29 cellular contexts compared by ENCODE assay signal in genomic region chr2:132272713-132273112, GRCh38.
DNase-seq lines count a peak whose midpoint lies in the region; ATAC-seq, FAIRE-seq and TF ChIP-seq lines count a peak whose summit lies in the region.
"Had no signal": no experiment of that assay in that cellular context is flagged by ENCODE, and none has a peak within 500 bp of the region (broad histone marks: within the 10 kb centered on the region; RNA-seq: fewer than 3 reads in every experiment).

No MANE protein-coding gene starts in this region.

- peak; percentile 41 for DNase-seq in Karpas-422
- no peak for DNase-seq in WTC11 (ENCODE audit: low spot score)
- DNase-seq in endothelial cell of umbilical vein (ENCODE audit: low read depth, low spot score): no peak
- DNase-seq in lung (ENCODE audit: low spot score): peak; percentile 10
- DNase-seq in activated CD4-positive, alpha-beta T cell treated with anti-CD3 and anti-CD28 coated beads, Interleukin-2, amount 10 ng/mL, durations not matched to agents 24 days and 14 days: no peak
- no peak for DNase-seq in kidney
- no peak for DNase-seq in testis
- no peak for DNase-seq in GM19239 (ENCODE audit: insufficient read length, low spot score)
- DNase-seq: 8988T; ACHN; BE2C; C1 segment of cervical spinal cord; CD4-positive, alpha-beta memory T cell; CD4-positive, CD25-positive, alpha-beta regulatory T cell; CD8-positive, alpha-beta memory T cell; COR-L47; DMS 273 treated with DMSO at 0.1 percent for 48 hours; DMS153; DMS53; DMS79; DND-41; EL; GDM1 had no signal

- 73 to 91% methylated on average over 14 of the region's 14 CpGs for WGBS in lung, 2 donors
- WGBS in testis, 2 donors: 73% methylated on average over 14 of the region's 14 CpGs

- no peak overlapping the region for H3K4me2 ChIP-seq in Karpas-422 (ENCODE audit: low read depth, low read length, poor library complexity, severe bottlenecking)
- no peak overlapping the region for H3K4me2 ChIP-seq in endothelial cell of umbilical vein (ENCODE audit: insufficient read depth, low read length)
- H3K4me2 ChIP-seq: BLaER1 had no signal

- FAIRE-seq in endothelial cell of umbilical vein (lab: Jason Lieb, UNC) (peak; percentile 81), kidney (lab: Jason Lieb, UNC) (no peak), GM19239 (lab: Jason Lieb, UNC) (no peak)
- FAIRE-seq: A204.1, GM12878, GM12892, GM18507 had no signal

- H3K4me1 ChIP-seq in Karpas-422 (ENCODE audit: low read length) (peaks cover 59% of the 10 kb centered on the region), endothelial cell of umbilical vein (ENCODE audit: control insufficient read depth, extremely low read depth, insufficient read depth, low read length) (peaks cover 2% of the 10 kb centered on the region), lung (ENCODE audit: control insufficient read depth in 2 of 2, insufficient read depth in 2 of 2, low read length in 2 of 2) (peaks cover 0 to 2% of the 10 kb centered on the region in 2 donors), kidney (ENCODE audit: control insufficient read depth in 1 of 2, insufficient read depth in 1 of 2, low read depth in 1 of 2, low read length in 2 of 2) (no peaks in the 10 kb centered on the region), testis (peaks cover under 1% of the 10 kb centered on the region)
- H3K4me1 ChIP-seq: BE2C had no signal

- no peaks in the 10 kb centered on the region for H3K36me3 ChIP-seq in Karpas-422 (ENCODE audit: insufficient read depth, low read length)
- no peaks in the 10 kb centered on the region for H3K36me3 ChIP-seq in endothelial cell of umbilical vein (ENCODE audit: control insufficient read depth in 2 of 2, extremely low read depth in 1 of 2, insufficient read depth in 2 of 2, low read length in 2 of 2)
- H3K36me3 ChIP-seq in lung (ENCODE audit: control insufficient read depth in 2 of 2, insufficient read depth in 2 of 2, low read length in 2 of 2): no peaks in the 10 kb centered on the region
- H3K36me3 ChIP-seq in kidney (ENCODE audit: control insufficient read depth in 1 of 2, insufficient read depth in 2 of 2, low read length in 2 of 2): no peaks in the 10 kb centered on the region
- no peaks in the 10 kb centered on the region for H3K36me3 ChIP-seq in testis (ENCODE audit: low read depth, missing control alignments)
- H3K36me3 ChIP-seq: BE2C, BLaER1 had no signal

- no peak for TF ChIP-seq CTCF in WTC11 (IDR thresholded peaks at IDR 0.05)
- TF ChIP-seq CTCF in endothelial cell of umbilical vein (IDR thresholded peaks at IDR 0.05; ENCODE audit: extremely low read depth in 1 of 2, insufficient read depth in 1 of 2, low read depth in 1 of 2, low read length in 2 of 2): no peak
- no peak for TF ChIP-seq CTCF in lung (IDR thresholded peaks at IDR 0.05; ENCODE audit: control extremely low read depth, extremely low read depth)
- TF ChIP-seq CTCF in kidney (IDR thresholded peaks at IDR 0.05; ENCODE audit: borderline replicate concordance, extremely low read depth, insufficient read depth): no peak
- no peak for TF ChIP-seq CTCF in testis (IDR thresholded peaks at IDR 0.05)

- dilution Hi-C loops in endothelial cell of umbilical vein (cut with MboI; ENCODE audit: extremely low pct_ligation_motif_present, low sequenced_read_pairs): no loop called here

- H3K9me3 ChIP-seq in Karpas-422 (ENCODE audit: low read length) (no peaks in the 10 kb centered on the region), endothelial cell of umbilical vein (replicated peaks; ENCODE audit: control insufficient read depth, insufficient read depth, low read length) (no peaks in the 10 kb centered on the region), lung (ENCODE audit: control insufficient read depth in 2 of 2, insufficient read depth in 1 of 2, low read length in 1 of 2) (peaks cover 0 to 2% of the 10 kb centered on the region in 2 donors), kidney (ENCODE audit: control insufficient read depth in 1 of 2, low read length in 2 of 2) (no peaks in the 10 kb centered on the region), testis (no peaks in the 10 kb centered on the region)
- H3K9me3 ChIP-seq: BE2C had no signal

- peaks cover under 1% of the 10 kb centered on the region; the same call in 1 of the 2 replicates for H3K36me3 Mint-ChIP-seq in WTC11
- H3K36me3 Mint-ChIP-seq in activated CD4-positive, alpha-beta T cell treated with anti-CD3 and anti-CD28 coated beads, Interleukin-2, amount 10 ng/mL, durations not matched to agents 24 days and 14 days (ENCODE audit: low read depth): no peaks in the 10 kb centered on the region
- H3K36me3 Mint-ChIP-seq: CD14-positive monocyte had no signal

- peaks cover under 1% of the 10 kb centered on the region for H3K9me3 Mint-ChIP-seq in WTC11
- H3K9me3 Mint-ChIP-seq in activated CD4-positive, alpha-beta T cell treated with anti-CD3 and anti-CD28 coated beads, Interleukin-2, amount 10 ng/mL, durations not matched to agents 24 days and 14 days: peaks cover under 1% of the 10 kb centered on the region

- H3K4me3 Mint-ChIP-seq in WTC11: no peak overlapping the region
- H3K4me3 Mint-ChIP-seq in activated CD4-positive, alpha-beta T cell treated with anti-CD3 and anti-CD28 coated beads, Interleukin-2, amount 10 ng/mL, durations not matched to agents 24 days and 14 days: no peak overlapping the region
- H3K4me3 Mint-ChIP-seq: CD14-positive monocyte; CD4-positive, alpha-beta memory T cell; CD4-positive, CD25-positive, alpha-beta regulatory T cell; CD8-positive, alpha-beta memory T cell had no signal

- no peaks in the 10 kb centered on the region; the same call in 1 of the 2 replicates for H3K4me1 Mint-ChIP-seq in WTC11
- peaks cover 2% of the 10 kb centered on the region for H3K4me1 Mint-ChIP-seq in activated CD4-positive, alpha-beta T cell treated with anti-CD3 and anti-CD28 coated beads, Interleukin-2, amount 10 ng/mL, durations not matched to agents 24 days and 14 days
- H3K4me1 Mint-ChIP-seq: CD14-positive monocyte had no signal

- no TSS peak for BruUV-seq in endothelial cell of umbilical vein (replicated peaks; lab: Mats Ljungman, UMichigan)

- H3K27ac ChIP-seq in Karpas-422 (ENCODE audit: low read length) (peak overlapping the region; percentile 26; the same call in 1 of the 2 replicates), endothelial cell of umbilical vein (ENCODE audit: insufficient read depth, low read depth, low read length) (no peak overlapping the region), lung (ENCODE audit: low read depth in 1 of 2, low read length in 1 of 2) (no peak overlapping the region), kidney (ENCODE audit: low read depth in 2 of 2, low read length in 2 of 2) (no peak overlapping the region), testis (no peak overlapping the region)
- H3K27ac ChIP-seq: BLaER1 had no signal

- no peaks in the 10 kb centered on the region; the same call in 1 of the 2 replicates for H3K27me3 Mint-ChIP-seq in WTC11 (ENCODE audit: low read depth)
- no peaks in the 10 kb centered on the region for H3K27me3 Mint-ChIP-seq in activated CD4-positive, alpha-beta T cell treated with anti-CD3 and anti-CD28 coated beads, Interleukin-2, amount 10 ng/mL, durations not matched to agents 24 days and 14 days
- H3K27me3 Mint-ChIP-seq: CD4-positive, alpha-beta memory T cell; CD4-positive, CD25-positive, alpha-beta regulatory T cell had no signal

- no peaks in the 10 kb centered on the region for H3K9me2 ChIP-seq in Karpas-422 (replicated peaks; ENCODE audit: insufficient read depth, low read length)

- no peaks in the 10 kb centered on the region for H3K9me1 ChIP-seq in endothelial cell of umbilical vein (replicated peaks; ENCODE audit: control insufficient read depth, extremely low read depth, insufficient read depth, low read length)

- ATAC-seq in WTC11 (no peak), lung (ENCODE audit: insufficient read depth, low FRiP score) (no peak)
- ATAC-seq: GM12878 had no signal

- peak overlapping the region; percentile 22; the same call in 1 of the 2 replicates for H3K27ac Mint-ChIP-seq in WTC11
- no peak overlapping the region for H3K27ac Mint-ChIP-seq in activated CD4-positive, alpha-beta T cell treated with anti-CD3 and anti-CD28 coated beads, Interleukin-2, amount 10 ng/mL, durations not matched to agents 24 days and 14 days
- H3K27ac Mint-ChIP-seq: CD14-positive monocyte; CD4-positive, alpha-beta memory T cell; CD4-positive, CD25-positive, alpha-beta regulatory T cell; CD8-positive, alpha-beta memory T cell had no signal

- H3K4me3 ChIP-seq in Karpas-422 (ENCODE audit: low read length): no peak overlapping the region
- no peak overlapping the region for H3K4me3 ChIP-seq in endothelial cell of umbilical vein (replicated peaks in 1 of 3; ENCODE audit: insufficient read depth in 1 of 3, low read depth in 1 of 3, low read length in 3 of 3)
- H3K4me3 ChIP-seq in lung: no peak overlapping the region
- H3K4me3 ChIP-seq in kidney (ENCODE audit: low read length in 2 of 2): no peak overlapping the region
- H3K4me3 ChIP-seq in testis: no peak overlapping the region
- H3K4me3 ChIP-seq: BLaER1, GM12878 had no signal

- POLR2A ChIA-PET in WTC11 (lab: Charles Lee) (no interaction called here), endothelial cell of umbilical vein (lab: Charles Lee) (no interaction called here)

- H4K20me1 ChIP-seq in Karpas-422 (ENCODE audit: insufficient read depth, low read depth, low read length): no peaks in the 10 kb centered on the region
- no peaks in the 10 kb centered on the region for H4K20me1 ChIP-seq in endothelial cell of umbilical vein (replicated peaks; ENCODE audit: control insufficient read depth, extremely low read depth, insufficient read depth, low read length)
- H4K20me1 ChIP-seq: BLaER1 had no signal

- intact Hi-C loops in endothelial cell of umbilical vein (cut with micrococcal nuclease) (no loop called here), kidney (cut with DNase I) (no loop called here), testis (cut with DNase I; ENCODE audit: low total_unique reads) (no loop called here)
- intact Hi-C loops in activated CD4-positive, alpha-beta T cell treated with anti-CD3 and anti-CD28 coated beads, Interleukin-2, amount 10 ng/mL, durations not matched to agents 24 days and 14 days (cut with micrococcal nuclease): no loop called here

- H3K27me3 ChIP-seq in Karpas-422 (ENCODE audit: low read length) (no peaks in the 10 kb centered on the region), endothelial cell of umbilical vein (ENCODE audit: control insufficient read depth in 2 of 2, insufficient read depth in 2 of 2, low read length in 2 of 2) (no peaks in the 10 kb centered on the region), lung (ENCODE audit: control insufficient read depth, insufficient read depth) (no peaks in the 10 kb centered on the region), testis (no peaks in the 10 kb centered on the region)
- H3K27me3 ChIP-seq: BE2C, BLaER1 had no signal

- H2AFZ ChIP-seq in Karpas-422 (ENCODE audit: low read length): no peak overlapping the region
- no peak overlapping the region for H2AFZ ChIP-seq in endothelial cell of umbilical vein (ENCODE audit: low read depth, low read length)

- CTCF ChIA-PET in WTC11 (lab: Charles Lee) (no interaction called here), endothelial cell of umbilical vein (lab: Charles Lee) (no interaction called here)

- H3K79me2 ChIP-seq in Karpas-422 (ENCODE audit: low read length) (no peaks in the 10 kb centered on the region), endothelial cell of umbilical vein (ENCODE audit: control insufficient read depth, insufficient read depth, low read length) (no peaks in the 10 kb centered on the region)

- TF ChIP-seq POLR2A in endothelial cell of umbilical vein (IDR thresholded peaks at IDR 0.05; ENCODE audit: low read depth, low read length) (no peak), testis (IDR thresholded peaks at IDR 0.05) (no peak)

- H3K9ac ChIP-seq in Karpas-422 (ENCODE audit: low read length): no peak overlapping the region
- H3K9ac ChIP-seq in endothelial cell of umbilical vein (replicated peaks; ENCODE audit: extremely low read depth, insufficient read depth, low read length): no peak overlapping the region
- H3K9ac ChIP-seq in kidney (ENCODE audit: low read length in 2 of 2): no peak overlapping the region
- H3K9ac ChIP-seq: BLaER1 had no signal

Comparison
In these comparisons a context has a peak if more than half of its experiments do, and no peak if none do; other contexts are left out.
1. DNase-seq: peak in Karpas-422 (single experiment) and lung (single experiment); none in WTC11 (single experiment), endothelial cell of umbilical vein (single experiment), activated CD4-positive, alpha-beta T cell treated with anti-CD3 and anti-CD28 coated beads, Interleukin-2, amount 10 ng/mL, durations not matched to agents 24 days and 14 days (single experiment), kidney (single experiment), testis (single experiment) and GM19239 (single experiment).